In genomic region chr3:174223042-174223441, GRCh38 we compare ENCODE assay signal across 32 cellular contexts.
"Had no signal": no experiment of that assay in that cellular context is flagged by ENCODE, and none has a peak within 500 bp of the region (broad histone marks: within the 10 kb centered on the region; RNA-seq: fewer than 3 reads in every experiment).

No MANE protein-coding gene starts in this region.

- DNase-seq: activated CD4-positive, alpha-beta memory T cell treated with anti-CD3 and anti-CD28 coated beads for 36 hours; activated CD4-positive, alpha-beta T cell treated with anti-CD3 and anti-CD28 coated beads for 36 hours; activated CD4-positive, alpha-beta T cell treated with anti-CD3 and anti-CD28 coated beads, Interleukin-2, amount 10 ng/mL, durations not matched to agents 24 days and 14 days; activated CD4-positive, CD25-positive, alpha-beta regulatory T cell; activated CD4-positive, CD25-positive, alpha-beta regulatory T cell treated with anti-CD3 and anti-CD28 coated beads, Interleukin-2, amount 50 U/mL, for 72 hours; activated CD8-positive, alpha-beta memory T cell treated with anti-CD3 and anti-CD28 coated beads, Interleukin-2, amount 10 ng/mL, durations not matched to agents 7 days and 5 days; activated CD8-positive, alpha-beta memory T cell treated with anti-CD3 and anti-CD28 coated beads, Interleukin-2, amount 50 U/mL, for 4 hours; activated CD8-positive, alpha-beta T cell treated with anti-CD3 and anti-CD28 coated beads, Interleukin-2, amount 10 ng/mL, durations not matched to agents 7 days and 5 days; activated effector memory CD4-positive, alpha-beta T cell treated with anti-CD3 and anti-CD28 coated beads, Interleukin-2, amount 50 U/mL, for 16 hours; activated naive CD4-positive, alpha-beta T cell treated with anti-CD3 and anti-CD28 coated beads for 36 hours; activated naive CD8-positive, alpha-beta T cell treated with anti-CD3 and anti-CD28 coated beads, Interleukin-2, amount 10 ng/mL, durations not matched to agents 7 days and 5 days; activated T-cell treated with anti-CD3 and anti-CD28 coated beads, Interleukin-2, amount 50 U/mL, for 1 hour; activated T-cell treated with anti-CD3 and anti-CD28 coated beads, Interleukin-2, amount 50 U/mL, for 48 hours; amniotic stem cell; anterior cingulate cortex; caudate nucleus; cortex of kidney; dermis blood vessel endothelial cell; effector CD4-positive, alpha-beta T cell; effector memory CD8-positive, alpha-beta T cell; erythroblast; foreskin melanocyte; heart right ventricle; T-helper 2 cell had no signal

- H3K36me3 Mint-ChIP-seq: activated CD4-positive, alpha-beta memory T cell treated with anti-CD3 and anti-CD28 coated beads for 36 hours; activated CD8-positive, alpha-beta memory T cell treated with anti-CD3 and anti-CD28 coated beads, Interleukin-2, amount 10 ng/mL, durations not matched to agents 7 days and 5 days; activated naive CD4-positive, alpha-beta T cell treated with anti-CD3 and anti-CD28 coated beads, Interleukin-2, amount 50 U/mL, for 24 hours; activated naive CD8-positive, alpha-beta T cell treated with anti-CD3 and anti-CD28 coated beads, Interleukin-2, amount 10 ng/mL, durations not matched to agents 7 days and 5 days had no signal

- H3K4me1 Mint-ChIP-seq: activated CD4-positive, alpha-beta T cell treated with anti-CD3 and anti-CD28 coated beads for 36 hours; activated CD4-positive, alpha-beta T cell treated with anti-CD3 and anti-CD28 coated beads, Interleukin-2, amount 10 ng/mL, durations not matched to agents 24 days and 14 days; activated CD8-positive, alpha-beta memory T cell treated with anti-CD3 and anti-CD28 coated beads, Interleukin-2, amount 10 ng/mL, durations not matched to agents 7 days and 5 days; activated naive CD4-positive, alpha-beta T cell treated with anti-CD3 and anti-CD28 coated beads, Interleukin-2, amount 50 U/mL, for 24 hours; activated naive CD8-positive, alpha-beta T cell treated with anti-CD3 and anti-CD28 coated beads, Interleukin-2, amount 10 ng/mL, durations not matched to agents 7 days and 5 days had no signal

- H3K9me3 ChIP-seq: esophagus muscularis mucosa, gastroesophageal sphincter had no signal

- FAIRE-seq: astrocyte, colon had no signal

- H3K4me3 Mint-ChIP-seq: activated CD4-positive, alpha-beta memory T cell treated with anti-CD3 and anti-CD28 coated beads for 36 hours; activated CD4-positive, alpha-beta T cell treated with anti-CD3 and anti-CD28 coated beads for 36 hours; activated CD4-positive, alpha-beta T cell treated with anti-CD3 and anti-CD28 coated beads, Interleukin-2, amount 10 ng/mL, durations not matched to agents 24 days and 14 days; activated CD8-positive, alpha-beta memory T cell treated with anti-CD3 and anti-CD28 coated beads, Interleukin-2, amount 10 ng/mL, durations not matched to agents 7 days and 5 days; activated CD8-positive, alpha-beta T cell treated with anti-CD3 and anti-CD28 coated beads, Interleukin-2, amount 10 ng/mL, durations not matched to agents 7 days and 5 days; activated naive CD4-positive, alpha-beta T cell treated with anti-CD3 and anti-CD28 coated beads for 36 hours; activated naive CD4-positive, alpha-beta T cell treated with anti-CD3 and anti-CD28 coated beads, Interleukin-2, amount 50 U/mL, for 24 hours; activated naive CD8-positive, alpha-beta T cell treated with anti-CD3 and anti-CD28 coated beads, Interleukin-2, amount 10 ng/mL, durations not matched to agents 7 days and 5 days; activated T-helper 1 cell treated with anti-CD3 and anti-CD28 coated beads, Interleukin-12 subunit alpha, Interleukin-12 subunit beta, Interleukin-2, Interleukin-4 antibody, amounts not matched to agents 30 ng/mL and 10 ng/mL and 1 ng/mL, durations not matched to agents 14 hours and 24 hours and 36 hours; effector memory CD8-positive, alpha-beta T cell had no signal

- ATAC-seq: activated CD4-positive, alpha-beta T cell treated with anti-CD3 and anti-CD28 coated beads for 36 hours; activated CD8-positive, alpha-beta memory T cell treated with anti-CD3 and anti-CD28 coated beads, Interleukin-2, amount 10 ng/mL, durations not matched to agents 7 days and 5 days; activated CD8-positive, alpha-beta T cell treated with anti-CD3 and anti-CD28 coated beads, Interleukin-2, amount 10 ng/mL, durations not matched to agents 7 days and 5 days; effector memory CD8-positive, alpha-beta T cell; gastroesophageal sphincter; heart right ventricle had no signal

- H3K4me2 ChIP-seq: hepatocyte had no signal

- H3K36me3 ChIP-seq: esophagus muscularis mucosa, gastroesophageal sphincter, heart right ventricle had no signal

- H3K27me3 Mint-ChIP-seq: activated CD4-positive, alpha-beta memory T cell treated with anti-CD3 and anti-CD28 coated beads for 36 hours; activated CD4-positive, alpha-beta T cell treated with anti-CD3 and anti-CD28 coated beads for 36 hours; activated CD4-positive, alpha-beta T cell treated with anti-CD3 and anti-CD28 coated beads, Interleukin-2, amount 10 ng/mL, durations not matched to agents 24 days and 14 days; activated CD8-positive, alpha-beta memory T cell treated with anti-CD3 and anti-CD28 coated beads, Interleukin-2, amount 10 ng/mL, durations not matched to agents 7 days and 5 days; activated naive CD4-positive, alpha-beta T cell treated with anti-CD3 and anti-CD28 coated beads, Interleukin-2, amount 50 U/mL, for 24 hours; activated naive CD8-positive, alpha-beta T cell treated with anti-CD3 and anti-CD28 coated beads, Interleukin-2, amount 10 ng/mL, durations not matched to agents 7 days and 5 days; effector memory CD8-positive, alpha-beta T cell had no signal

- H3K27me3 ChIP-seq: esophagus muscularis mucosa, gastroesophageal sphincter, heart right ventricle, hepatocyte had no signal

- H3K4me3 ChIP-seq: esophagus muscularis mucosa, gastroesophageal sphincter, heart right ventricle, hepatocyte had no signal

- H3K79me2 ChIP-seq: hepatocyte had no signal

- H3K27ac ChIP-seq: esophagus muscularis mucosa, gastroesophageal sphincter, heart right ventricle, hepatocyte had no signal

- H3K27ac Mint-ChIP-seq: activated CD4-positive, alpha-beta memory T cell treated with anti-CD3 and anti-CD28 coated beads for 36 hours; activated CD4-positive, alpha-beta T cell treated with anti-CD3 and anti-CD28 coated beads for 36 hours; activated CD4-positive, alpha-beta T cell treated with anti-CD3 and anti-CD28 coated beads, Interleukin-2, amount 10 ng/mL, durations not matched to agents 24 days and 14 days; activated CD8-positive, alpha-beta memory T cell treated with anti-CD3 and anti-CD28 coated beads, Interleukin-2, amount 10 ng/mL, durations not matched to agents 7 days and 5 days; activated CD8-positive, alpha-beta T cell treated with anti-CD3 and anti-CD28 coated beads, Interleukin-2, amount 10 ng/mL, durations not matched to agents 7 days and 5 days; activated naive CD4-positive, alpha-beta T cell treated with anti-CD3 and anti-CD28 coated beads for 36 hours; activated naive CD4-positive, alpha-beta T cell treated with anti-CD3 and anti-CD28 coated beads, Interleukin-2, amount 50 U/mL, for 24 hours; activated naive CD8-positive, alpha-beta T cell treated with anti-CD3 and anti-CD28 coated beads, Interleukin-2, amount 10 ng/mL, durations not matched to agents 7 days and 5 days; activated T-helper 1 cell treated with anti-CD3 and anti-CD28 coated beads, Interleukin-12 subunit alpha, Interleukin-12 subunit beta, Interleukin-2, Interleukin-4 antibody, amounts not matched to agents 30 ng/mL and 10 ng/mL and 1 ng/mL, durations not matched to agents 14 hours and 24 hours and 36 hours; activated T-helper 2 cell treated with anti-CD3 and anti-CD28 coated beads, Interferon-gamma antibody, Interleukin-2, Interleukin-4, amounts not matched to agents 10 μg/mL and 5 μg/mL and 100 μg/mL, durations not matched to agents 14 hours and 24 hours and 36 hours; effector memory CD8-positive, alpha-beta T cell had no signal

- H3K9me3 Mint-ChIP-seq: activated CD4-positive, alpha-beta memory T cell treated with anti-CD3 and anti-CD28 coated beads for 36 hours; activated CD4-positive, alpha-beta T cell treated with anti-CD3 and anti-CD28 coated beads, Interleukin-2, amount 10 ng/mL, durations not matched to agents 24 days and 14 days; activated naive CD4-positive, alpha-beta T cell treated with anti-CD3 and anti-CD28 coated beads for 36 hours; activated naive CD4-positive, alpha-beta T cell treated with anti-CD3 and anti-CD28 coated beads, Interleukin-2, amount 50 U/mL, for 24 hours; activated naive CD8-positive, alpha-beta T cell treated with anti-CD3 and anti-CD28 coated beads, Interleukin-2, amount 10 ng/mL, durations not matched to agents 7 days and 5 days; activated T-helper 1 cell treated with anti-CD3 and anti-CD28 coated beads, Interleukin-12 subunit alpha, Interleukin-12 subunit beta, Interleukin-2, Interleukin-4 antibody, amounts not matched to agents 30 ng/mL and 10 ng/mL and 1 ng/mL, durations not matched to agents 14 hours and 24 hours and 36 hours; activated T-helper 2 cell treated with anti-CD3 and anti-CD28 coated beads, Interferon-gamma antibody, Interleukin-2, Interleukin-4, amounts not matched to agents 10 μg/mL and 5 μg/mL and 100 μg/mL, durations not matched to agents 14 hours and 24 hours and 36 hours had no signal

- H2AFZ ChIP-seq: hepatocyte had no signal
